ENCODE assay signal across 8 cellular contexts in the genomic region with DNA sequence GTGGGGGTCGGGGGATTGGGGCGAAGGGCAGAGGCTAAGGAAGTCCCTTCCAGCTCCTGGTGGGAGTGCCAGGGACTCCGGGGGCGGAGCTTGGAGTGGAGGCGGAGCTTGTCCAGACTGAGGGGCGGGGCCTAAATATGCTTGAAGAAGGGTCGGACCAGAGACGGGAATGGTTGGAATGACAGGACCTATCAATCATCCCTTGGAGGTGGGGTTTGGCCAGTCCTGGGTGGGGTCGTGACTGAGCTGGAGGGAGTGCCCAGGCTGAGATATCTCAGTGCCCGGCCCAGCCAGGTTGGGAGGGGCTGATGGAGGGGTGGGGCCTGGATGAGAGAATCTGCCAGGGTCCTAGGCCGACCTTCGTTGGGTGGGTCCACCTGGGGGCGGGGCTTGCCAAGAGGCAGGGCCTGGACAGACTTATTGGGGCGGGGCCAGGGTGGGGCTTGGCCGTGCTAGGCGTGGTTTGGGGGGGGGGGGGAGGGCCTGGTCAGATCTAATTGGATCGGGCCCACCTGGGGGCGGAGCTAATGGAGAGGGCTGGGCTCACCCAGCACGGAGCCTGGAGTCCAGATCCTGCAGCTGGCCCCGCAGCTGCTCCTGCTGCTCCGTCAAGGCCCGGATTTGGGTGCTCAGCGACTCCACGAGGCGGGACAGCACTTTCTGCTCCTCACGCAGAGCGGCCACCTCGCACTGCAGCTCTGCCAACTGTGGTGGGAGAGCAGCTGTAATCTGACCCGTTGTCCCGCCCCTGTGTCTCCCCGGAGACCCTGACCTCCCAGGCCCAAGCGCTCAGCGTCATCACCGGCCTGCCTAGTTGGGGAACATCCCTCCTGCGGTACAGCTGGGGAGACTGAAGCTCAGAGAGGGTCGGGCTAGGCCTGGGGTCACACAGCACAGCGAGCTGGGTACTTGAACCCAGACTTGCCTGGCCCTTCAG. TPM values are rescaled to one million over a fixed set of nuclear protein-coding genes. Genes with fewer than 3 reads are reported as not detected.
DNase-seq lines count a peak whose midpoint lies in the region; ATAC-seq and TF ChIP-seq lines count a peak whose summit lies in the region.

No MANE protein-coding gene starts in this region.

- H3K4me3 ChIP-seq in PC-9 (peak overlapping the region; percentile 40; the same call in 1 of the 2 replicates), aorta (ENCODE audit: low read length in 2 of 2) (peak overlapping the region; percentile 1 to 8)

- peak; percentile 52 for DNase-seq in A172 (ENCODE audit: low spot score)
- peak; percentile 59 for DNase-seq in EL
- peak; percentile 87 for DNase-seq in PC-9
- DNase-seq in midbrain (lab: John Stamatoyannopoulos, UW) = peak; percentile 10
- DNase-seq in aorta = peak; percentile 93 to 94
- DNase-seq in activated CD8-positive, alpha-beta memory T cell treated with anti-CD3 and anti-CD28 coated beads, Interleukin-2, amount 10 ng/mL, durations not matched to agents 7 days and 5 days = no peak

- H3K27me3 Mint-ChIP-seq in activated CD8-positive, alpha-beta memory T cell treated with anti-CD3 and anti-CD28 coated beads, Interleukin-2, amount 10 ng/mL, durations not matched to agents 7 days and 5 days = no peaks in the 10 kb centered on the region

- no peak overlapping the region for H3K27ac Mint-ChIP-seq in activated CD8-positive, alpha-beta memory T cell treated with anti-CD3 and anti-CD28 coated beads, Interleukin-2, amount 10 ng/mL, durations not matched to agents 7 days and 5 days

- no TSS peak for BruUV-seq in PC-9 (replicated peaks; lab: Mats Ljungman, UMichigan)

- POLR2A ChIA-PET in PC-9 (lab: Charles Lee; ENCODE audit: unreplicated experiment) = interaction anchor here (0.6 to 0.7 kb wide), 5 partner anchors 16 to 1316 kb away, joined by 3 to 51 read pairs (median 5); partner anchors contain the start of gene ASF1B

- H2AFZ ChIP-seq in PC-9 = peak overlapping the region; percentile 78

- intact Hi-C loops in PC-9 (cut with micrococcal nuclease; ENCODE audit: unreplicated experiment) = no loop called here
- intact Hi-C loops in aorta (cut with DNase I) = loop anchor here in 1 of 2 donors (2.0 to 5.0 kb wide), 2 partner anchors 34 to 100 kb away; partner anchors contain the start of gene AKAP8L

- no peaks in the 10 kb centered on the region for H3K9me3 Mint-ChIP-seq in activated CD8-positive, alpha-beta memory T cell treated with anti-CD3 and anti-CD28 coated beads, Interleukin-2, amount 10 ng/mL, durations not matched to agents 7 days and 5 days (ENCODE audit: low read depth)

- no peak overlapping the region for H3K4me3 Mint-ChIP-seq in activated CD8-positive, alpha-beta memory T cell treated with anti-CD3 and anti-CD28 coated beads, Interleukin-2, amount 10 ng/mL, durations not matched to agents 7 days and 5 days

- peak; percentile 60 for ATAC-seq in esophagus mucosa
- ATAC-seq in aorta (ENCODE audit: low FRiP score) = peak; percentile 74
- ATAC-seq in GM18909 (IDR thresholded peaks at IDR 0.05; ENCODE audit: poor library complexity, unreplicated experiment) = no peak
- no peak for ATAC-seq in activated CD8-positive, alpha-beta memory T cell treated with anti-CD3 and anti-CD28 coated beads, Interleukin-2, amount 10 ng/mL, durations not matched to agents 7 days and 5 days

- no peaks in the 10 kb centered on the region for H3K27me3 ChIP-seq in PC-9 (ENCODE audit: insufficient read depth, low read depth)
- H3K27me3 ChIP-seq in aorta (ENCODE audit: control insufficient read depth in 1 of 2, insufficient read depth in 2 of 2, low read length in 1 of 2) = no peaks in the 10 kb centered on the region

- peaks cover 50% of the 10 kb centered on the region for H3K36me3 Mint-ChIP-seq in activated CD8-positive, alpha-beta memory T cell treated with anti-CD3 and anti-CD28 coated beads, Interleukin-2, amount 10 ng/mL, durations not matched to agents 7 days and 5 days

- H3K9me3 ChIP-seq in PC-9 (ENCODE audit: insufficient read depth, low read depth) (no peaks in the 10 kb centered on the region), aorta (ENCODE audit: control insufficient read depth, low read length) (no peaks in the 10 kb centered on the region)

- WGBS in aorta, 2 donors = 3 to 8% methylated on average over 30 to 37 of the region's 37 CpGs

- peak overlapping the region; percentile 86 for H3K4me2 ChIP-seq in PC-9

- no peak for TF ChIP-seq CTCF in PC-9 (conservative IDR thresholded peaks at IDR 0.05)

- H3F3A ChIP-seq in PC-9 (ENCODE audit: insufficient read depth, low read depth) = peaks cover 39% of the 10 kb centered on the region

- H3K27ac ChIP-seq in PC-9 (no peak overlapping the region), aorta (ENCODE audit: low read depth in 1 of 2, low read length in 2 of 2) (no peak overlapping the region)

- H3K79me2 ChIP-seq in PC-9 (ENCODE audit: low read depth) = no peaks in the 10 kb centered on the region

- H3K36me3 ChIP-seq in PC-9 (ENCODE audit: low read depth) (no peaks in the 10 kb centered on the region), aorta (ENCODE audit: control insufficient read depth in 1 of 2, insufficient read depth in 2 of 2, low read length in 1 of 2) (no peaks in the 10 kb centered on the region)

- CTCF ChIA-PET in PC-9 (lab: Charles Lee) = interaction anchor here (1.6 kb wide), 1 partner anchor 34 kb away, joined by 3 read pairs; the partner anchor contains the start of gene AKAP8L
- CTCF ChIA-PET in activated CD8-positive, alpha-beta memory T cell treated with anti-CD3 and anti-CD28 coated beads, Interleukin-2, amount 10 ng/mL, durations not matched to agents 7 days and 5 days (lab: Charles Lee) = interaction anchor here (0.8 to 3.1 kb wide), 7 partner anchors 9 to 105 kb away, joined by 3 to 14 read pairs (median 6); partner anchors contain the start of gene AKAP8L

- no peaks in the 10 kb centered on the region for H4K20me1 ChIP-seq in PC-9 (ENCODE audit: insufficient read depth)

- peaks cover 16% of the 10 kb centered on the region for H3K4me1 Mint-ChIP-seq in activated CD8-positive, alpha-beta memory T cell treated with anti-CD3 and anti-CD28 coated beads, Interleukin-2, amount 10 ng/mL, durations not matched to agents 7 days and 5 days

- H3K4me1 ChIP-seq in PC-9 (replicated peaks; ENCODE audit: insufficient read depth) = peaks cover 10% of the 10 kb centered on the region; the same call in 1 of the 2 replicates
- no peaks in the 10 kb centered on the region for H3K4me1 ChIP-seq in aorta (ENCODE audit: control insufficient read depth in 1 of 2, insufficient read depth in 2 of 2, low read length in 2 of 2)

- H3K9me2 ChIP-seq in PC-9 (ENCODE audit: insufficient read depth) = no peaks in the 10 kb centered on the region

RNA-seq across cellular contexts. Expression of gene WIZ, which starts 2.6 kb away (rescaled TPM):
- 14.9 and 17.3 TPM in 2 replicates for total RNA-seq in A172 (2014; rRNA removed; shearing (Covaris generic))
- total RNA-seq in PC-9 (2021) (27.3 and 31.6 TPM in 2 replicates), esophagus mucosa (19.4 TPM), aorta (10 to 100 TPM; 38.0 to 41.4 TPM)
- polyA plus RNA-seq in aorta = 10 to 100 TPM in 1 of 2 donors, 1 to 10 TPM in 1; 8.0 to 23.3 TPM
- total RNA-seq in activated CD8-positive, alpha-beta memory T cell treated with anti-CD3 and anti-CD28 coated beads, Interleukin-2, amount 10 ng/mL, durations not matched to agents 7 days and 5 days = 10 to 100 TPM; 29.9 to 30.8 TPM

RNA-seq across cellular contexts. Expression of gene RASAL3, which starts 12.0 kb away (rescaled TPM):
- total RNA-seq in A172 (2014; rRNA removed; shearing (Covaris generic)) = not detected in 2 replicates
- not detected in 2 replicates for total RNA-seq in PC-9 (2021)
- 1.8 TPM for total RNA-seq in esophagus mucosa
- 10 to 100 TPM in 1 of 2 donors, 1 to 10 TPM in 1; 6.3 to 10.9 TPM for total RNA-seq in aorta
- 1 to 10 TPM in 1 of 2 donors, under 1 TPM in 1; 0.90 to 3.3 TPM for polyA plus RNA-seq in aorta
- 100 to 1,000 TPM; 166 to 172 TPM for total RNA-seq in activated CD8-positive, alpha-beta memory T cell treated with anti-CD3 and anti-CD28 coated beads, Interleukin-2, amount 10 ng/mL, durations not matched to agents 7 days and 5 days

RNA-seq across cellular contexts. Expression of gene PGLYRP2, which starts 26.9 kb away (rescaled TPM):
- not detected in 2 replicates for total RNA-seq in A172 (2014; rRNA removed; shearing (Covaris generic))
- not detected in 2 replicates for total RNA-seq in PC-9 (2021)
- total RNA-seq in esophagus mucosa = not detected
- total RNA-seq in aorta = not detected
- polyA plus RNA-seq in aorta = not detected
- total RNA-seq in activated CD8-positive, alpha-beta memory T cell treated with anti-CD3 and anti-CD28 coated beads, Interleukin-2, amount 10 ng/mL, durations not matched to agents 7 days and 5 days = under 1 TPM; 0.09 to 0.12 TPM

RNA-seq across cellular contexts. Expression of gene AKAP8L, which starts 33.6 kb away (rescaled TPM):
- total RNA-seq in A172 (2014; rRNA removed; shearing (Covaris generic)) = 53.2 and 56.4 TPM in 2 replicates
- 49.9 and 62.4 TPM in 2 replicates for total RNA-seq in PC-9 (2021)
- total RNA-seq in esophagus mucosa = 31.6 TPM
- total RNA-seq in aorta = 100 to 1,000 TPM in 1 of 2 donors, 10 to 100 TPM in 1; 70.8 to 106 TPM
- 100 to 1,000 TPM in 1 of 2 donors, 10 to 100 TPM in 1; 34.7 to 243 TPM for polyA plus RNA-seq in aorta
- 100 to 1,000 TPM; 105 to 116 TPM for total RNA-seq in activated CD8-positive, alpha-beta memory T cell treated with anti-CD3 and anti-CD28 coated beads, Interleukin-2, amount 10 ng/mL, durations not matched to agents 7 days and 5 days

RNA-seq across cellular contexts. Expression of gene CYP4F22, which starts 55.9 kb away (rescaled TPM):
- total RNA-seq in A172 (2014; rRNA removed; shearing (Covaris generic)) = not detected in 2 replicates
- not detected in 2 replicates for total RNA-seq in PC-9 (2021)
- total RNA-seq in esophagus mucosa = 10.2 TPM
- total RNA-seq in aorta = not detected
- polyA plus RNA-seq in aorta = not detected
- total RNA-seq in activated CD8-positive, alpha-beta memory T cell treated with anti-CD3 and anti-CD28 coated beads, Interleukin-2, amount 10 ng/mL, durations not matched to agents 7 days and 5 days = 1 to 10 TPM; 1.2 to 1.9 TPM

Comparison
In these comparisons a context has a peak if more than half of its experiments do, and no peak if none do; other contexts are left out.
1. ATAC-seq: peak in esophagus mucosa (single experiment) and aorta (single experiment); none in GM18909 (single experiment) and activated CD8-positive, alpha-beta memory T cell treated with anti-CD3 and anti-CD28 coated beads, Interleukin-2, amount 10 ng/mL, durations not matched to agents 7 days and 5 days (single experiment).
2. RNA of gene RASAL3, which starts 12.0 kb away (total RNA-seq): 166 to 172 TPM in activated CD8-positive, alpha-beta memory T cell treated with anti-CD3 and anti-CD28 coated beads, Interleukin-2, amount 10 ng/mL, durations not matched to agents 7 days and 5 days; 6.3 to 10.9 TPM in aorta, 1.8 TPM in esophagus mucosa (single experiment), not detected in PC-9 and not detected in A172; every median in the first group is over 10 times any median in the second.